ENCODE assay signal across 2 cellular contexts in the genomic region with DNA sequence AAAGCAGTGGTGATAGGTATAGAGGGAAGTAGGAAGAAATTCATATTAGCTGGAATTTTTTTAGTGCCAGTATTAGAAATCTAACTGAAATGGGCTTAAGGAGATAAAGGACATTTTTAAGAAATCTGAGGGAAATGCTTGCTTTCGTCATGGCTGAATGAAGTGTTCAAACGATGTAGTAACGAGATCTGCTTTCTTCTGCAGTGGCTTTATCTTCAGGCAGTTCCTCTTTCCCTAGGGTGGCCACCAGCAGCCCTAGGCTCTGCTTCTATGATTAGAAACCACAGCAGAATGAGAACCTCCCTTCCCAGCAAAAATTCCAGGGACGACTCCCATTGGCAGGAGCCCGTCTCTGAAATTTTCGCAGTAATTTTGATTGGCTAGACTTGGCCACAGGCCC.
TF ChIP-seq lines count a peak whose summit lies in the region.

No MANE protein-coding gene starts in this region.

TF ChIP-seq in IMR-90, 13 proteins besides CTCF, POLR2A, EP300 and RAD21:
- no peak for TF ChIP-seq MXI1 (IDR thresholded peaks at IDR 0.05; ENCODE audit: borderline replicate concordance, low read depth, low read length)
- no peak for TF ChIP-seq MAFK (IDR thresholded peaks at IDR 0.05; ENCODE audit: low read depth, low read length)
- no peak for TF ChIP-seq MAZ (IDR thresholded peaks at IDR 0.05; ENCODE audit: borderline replicate concordance, low read depth, low read length)
- no peak for TF ChIP-seq BHLHE40 (IDR thresholded peaks at IDR 0.05; ENCODE audit: low read depth, low read length)
- TF ChIP-seq, protein P1, sequence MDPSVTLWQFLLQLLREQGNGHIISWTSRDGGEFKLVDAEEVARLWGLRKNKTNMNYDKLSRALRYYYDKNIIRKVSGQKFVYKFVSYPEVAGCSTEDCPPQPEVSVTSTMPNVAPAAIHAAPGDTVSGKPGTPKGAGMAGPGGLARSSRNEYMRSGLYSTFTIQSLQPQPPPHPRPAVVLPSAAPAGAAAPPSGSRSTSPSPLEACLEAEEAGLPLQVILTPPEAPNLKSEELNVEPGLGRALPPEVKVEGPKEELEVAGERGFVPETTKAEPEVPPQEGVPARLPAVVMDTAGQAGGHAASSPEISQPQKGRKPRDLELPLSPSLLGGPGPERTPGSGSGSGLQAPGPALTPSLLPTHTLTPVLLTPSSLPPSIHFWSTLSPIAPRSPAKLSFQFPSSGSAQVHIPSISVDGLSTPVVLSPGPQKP (IDR thresholded peaks at IDR 0.05; ENCODE audit: borderline replicate concordance, low read depth, low read length) = no peak
- no peak for TF ChIP-seq FOS (IDR thresholded peaks at IDR 0.05; ENCODE audit: low read depth, low read length)
- no peak for TF ChIP-seq SMC3 (IDR thresholded peaks at IDR 0.05; ENCODE audit: low read depth, low read length)
- TF ChIP-seq, protein P2, sequence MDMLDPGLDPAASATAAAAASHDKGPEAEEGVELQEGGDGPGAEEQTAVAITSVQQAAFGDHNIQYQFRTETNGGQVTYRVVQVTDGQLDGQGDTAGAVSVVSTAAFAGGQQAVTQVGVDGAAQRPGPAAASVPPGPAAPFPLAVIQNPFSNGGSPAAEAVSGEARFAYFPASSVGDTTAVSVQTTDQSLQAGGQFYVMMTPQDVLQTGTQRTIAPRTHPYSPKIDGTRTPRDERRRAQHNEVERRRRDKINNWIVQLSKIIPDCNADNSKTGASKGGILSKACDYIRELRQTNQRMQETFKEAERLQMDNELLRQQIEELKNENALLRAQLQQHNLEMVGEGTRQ (IDR thresholded peaks at IDR 0.05; ENCODE audit: low read depth, low read length) = no peak

TF ChIP-seq in K562, 482 proteins besides CTCF, POLR2A, EP300 and RAD21:
- peak; percentile 66; the same call in 1 of the 2 replicates for TF ChIP-seq SPI1 (IDR thresholded peaks at IDR 0.05; ENCODE audit: borderline replicate concordance, low read depth, low read length)
- no peak for TF ChIP-seq ZNF133 (CRISPR knock-in tag; IDR thresholded peaks at IDR 0.05)
